Comparison of ENCODE assay signal across 13 cellular contexts in the genomic region with DNA sequence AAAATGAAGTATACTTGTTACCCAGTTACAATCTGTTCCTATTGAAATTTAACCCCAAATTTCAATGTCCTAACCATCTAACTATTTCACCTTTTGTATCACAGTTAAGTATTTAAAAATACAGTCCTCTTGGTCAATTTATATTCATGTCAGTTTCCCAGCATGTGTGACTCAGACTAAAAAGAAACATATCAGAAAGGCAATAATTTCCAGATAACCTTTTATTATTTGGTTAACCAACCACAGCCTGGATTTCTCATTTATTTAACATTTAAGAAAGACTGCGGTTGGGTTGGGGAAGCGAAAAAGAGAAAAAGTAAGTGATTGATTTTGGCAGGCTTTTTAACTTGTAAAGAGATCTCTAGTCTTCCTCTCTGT.
"Had no signal": no experiment of that assay in that cellular context is flagged by ENCODE, and none has a peak within 500 bp of the region (broad histone marks: within the 10 kb centered on the region; RNA-seq: fewer than 3 reads in every experiment).

No MANE protein-coding gene starts in this region.

- ATAC-seq: esophagus mucosa, left colon had no signal

- H3K27ac ChIP-seq: right atrium auricular region, SJCRH30, suprapubic skin had no signal

- H3K27me3 ChIP-seq: right atrium auricular region, SJCRH30, suprapubic skin had no signal

- H3K27me3 Mint-ChIP-seq: activated CD4-positive, alpha-beta T cell treated with anti-CD3 and anti-CD28 coated beads, Interleukin-2, amount 10 ng/mL, durations not matched to agents 7 days and 5 days had no signal

- H3K9me3 Mint-ChIP-seq: activated CD4-positive, alpha-beta T cell treated with anti-CD3 and anti-CD28 coated beads, Interleukin-2, amount 10 ng/mL, durations not matched to agents 7 days and 5 days; T-helper 2 cell treated with Interferon-gamma antibody and Interleukin-4, amounts not matched to agents 5 μg/mL and 100 μg/mL, for 36 hours had no signal

- H3K4me1 ChIP-seq: SJCRH30, suprapubic skin had no signal

- H3K27ac Mint-ChIP-seq: activated CD4-positive, alpha-beta T cell treated with anti-CD3 and anti-CD28 coated beads, Interleukin-2, amount 10 ng/mL, durations not matched to agents 7 days and 5 days; T-helper 2 cell treated with Interferon-gamma antibody and Interleukin-4, amounts not matched to agents 5 μg/mL and 100 μg/mL, for 36 hours had no signal

- DNase-seq: activated CD4-positive, alpha-beta T cell treated with anti-CD3 and anti-CD28 coated beads, Interleukin-2, amount 10 ng/mL, durations not matched to agents 7 days and 5 days; activated CD4-positive, CD25-positive, alpha-beta regulatory T cell; activated effector memory CD4-positive, alpha-beta T cell treated with anti-CD3 and anti-CD28 coated beads, Interleukin-2, amount 50 U/mL, for 16 hours; left colon; midbrain; SJCRH30; stimulated activated CD4-positive, alpha-beta T cell treated with anti-CD3 and anti-CD28 coated beads, Interleukin-4, amount 100 ng/mL, for 24 hours; stimulated activated naive CD4-positive, alpha-beta T cell; SW 1271 had no signal

- H3K4me3 Mint-ChIP-seq: activated CD4-positive, alpha-beta T cell treated with anti-CD3 and anti-CD28 coated beads, Interleukin-2, amount 10 ng/mL, durations not matched to agents 7 days and 5 days; T-helper 2 cell treated with Interferon-gamma antibody and Interleukin-4, amounts not matched to agents 5 μg/mL and 100 μg/mL, for 36 hours had no signal

- H3K4me1 Mint-ChIP-seq: activated CD4-positive, alpha-beta T cell treated with anti-CD3 and anti-CD28 coated beads, Interleukin-2, amount 10 ng/mL, durations not matched to agents 7 days and 5 days had no signal
